In the genomic region with DNA sequence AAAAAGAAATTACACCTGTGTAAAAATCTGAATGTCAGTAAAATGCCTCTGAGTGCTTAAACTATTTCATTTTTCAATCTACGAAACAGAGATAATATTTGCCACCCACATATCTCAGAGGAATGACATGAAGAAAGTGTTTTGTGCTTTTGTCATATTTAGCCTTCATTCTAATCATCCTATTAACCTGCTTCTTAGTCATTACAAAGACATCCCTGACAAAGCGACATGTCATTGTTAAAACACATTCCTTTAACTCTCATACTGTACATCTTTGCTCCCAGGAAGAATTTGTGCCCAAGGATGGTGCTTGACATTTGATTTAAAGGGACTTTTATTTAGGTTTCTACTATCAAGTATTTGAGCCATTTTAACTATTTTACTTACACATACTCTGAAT, we compare ENCODE assay signal across 19 cellular contexts.
"Had no signal": no experiment of that assay in that cellular context is flagged by ENCODE, and none has a peak within 500 bp of the region (broad histone marks: within the 10 kb centered on the region; RNA-seq: fewer than 3 reads in every experiment).

No MANE protein-coding gene starts in this region.

- H3K4me3 ChIP-seq: left ventricle myocardium inferior, pancreas, right lobe of liver, upper lobe of right lung had no signal

- H3K27ac ChIP-seq: foreskin keratinocyte, left ventricle myocardium inferior, pancreas, right lobe of liver, upper lobe of right lung, WERI-Rb-1 had no signal

- H3K9me3 ChIP-seq: pancreas, right lobe of liver, upper lobe of right lung had no signal

- DNase-seq: activated CD4-positive, alpha-beta T cell treated with anti-CD3 and anti-CD28 coated beads for 1 hour; activated CD4-positive, alpha-beta T cell treated with anti-CD3 and anti-CD28 coated beads, Interleukin-2, amount 50 U/mL, for 4 hours; activated gamma-delta T cell; activated T-cell treated with anti-CD3 and anti-CD28 coated beads, Interleukin-2, amount 50 U/mL, for 72 hours; amniotic stem cell; effector memory CD8-positive, alpha-beta T cell; kidney; left ventricle myocardium inferior; mammary epithelial cell; pancreas; right lobe of liver; stimulated activated CD8-positive, alpha-beta memory T cell treated with anti-CD3 and anti-CD28 coated beads, Interleukin-4, amount 100 ng/mL, for 48 hours; stimulated activated naive CD4-positive, alpha-beta T cell; T-helper 17 cell; upper lobe of right lung; WERI-Rb-1 had no signal

- FAIRE-seq: pancreas had no signal

- H3K27ac Mint-ChIP-seq: activated naive CD8-positive, alpha-beta T cell; activated T-cell treated with anti-CD3 and anti-CD28 coated beads, Interleukin-2, amount 50 U/mL, for 72 hours; effector memory CD8-positive, alpha-beta T cell; T-helper 17 cell had no signal

- H3K36me3 Mint-ChIP-seq: activated naive CD8-positive, alpha-beta T cell had no signal

- H3K27me3 Mint-ChIP-seq: activated naive CD8-positive, alpha-beta T cell; effector memory CD8-positive, alpha-beta T cell; T-helper 17 cell had no signal

- H3K4me3 Mint-ChIP-seq: activated naive CD8-positive, alpha-beta T cell; activated T-cell treated with anti-CD3 and anti-CD28 coated beads, Interleukin-2, amount 50 U/mL, for 72 hours; effector memory CD8-positive, alpha-beta T cell; neural crest cell; T-helper 17 cell had no signal

- H3K4me1 Mint-ChIP-seq: neural crest cell, T-helper 17 cell had no signal

- H3K27me3 ChIP-seq: foreskin keratinocyte, pancreas, right lobe of liver, upper lobe of right lung had no signal

- H3K36me3 ChIP-seq: left ventricle myocardium inferior, pancreas, right lobe of liver, upper lobe of right lung, WERI-Rb-1 had no signal

- H3K4me1 ChIP-seq: foreskin keratinocyte, left ventricle myocardium inferior, pancreas, right lobe of liver, upper lobe of right lung had no signal
